Comparison of ENCODE assay signal across 9 cellular contexts in genomic region chr2:120109186-120110061, GRCh38.
DNase-seq lines count a peak whose midpoint lies in the region; ATAC-seq, FAIRE-seq and TF ChIP-seq lines count a peak whose summit lies in the region.
"Had no signal": no experiment of that assay in that cellular context is flagged by ENCODE, and none has a peak within 500 bp of the region (broad histone marks: within the 10 kb centered on the region; RNA-seq: fewer than 3 reads in every experiment).

No MANE protein-coding gene starts in this region.

- POLR2A ChIA-PET in activated CD4-positive, alpha-beta T cell treated with anti-CD3 and anti-CD28 coated beads, Interleukin-2, amount 10 ng/mL, durations not matched to agents 7 days and 5 days (lab: Charles Lee), result no interaction called here
- POLR2A ChIA-PET in endothelial cell of umbilical vein (lab: Charles Lee), result no interaction called here

- peaks cover 28% of the 10 kb centered on the region for H3K4me1 Mint-ChIP-seq in activated CD4-positive, alpha-beta T cell treated with anti-CD3 and anti-CD28 coated beads, Interleukin-2, amount 10 ng/mL, durations not matched to agents 7 days and 5 days
- peaks cover 18 to 21% of the 10 kb centered on the region in 2 donors for H3K4me1 Mint-ChIP-seq in natural killer cell

- intact Hi-C loops in endothelial cell of umbilical vein (cut with micrococcal nuclease) (loop anchor here (1.0 to 10.0 kb wide), 6 partner anchors 66 to 571 kb away; partner anchors contain the start of gene EPB41L5), natural killer cell (cut with micrococcal nuclease) (loop anchor here (1.0 to 5.0 kb wide), 2 partner anchors 68 to 204 kb away; no protein-coding TSS in a partner anchor)

- H3K4me3 ChIP-seq in endothelial cell of umbilical vein (replicated peaks in 1 of 3; ENCODE audit: insufficient read depth in 1 of 3, low read depth in 1 of 3, low read length in 3 of 3), result no peak overlapping the region

- H4K20me1 ChIP-seq in endothelial cell of umbilical vein (replicated peaks; ENCODE audit: control insufficient read depth, extremely low read depth, insufficient read depth, low read length), result no peaks in the 10 kb centered on the region

- no peak overlapping the region for H2AFZ ChIP-seq in endothelial cell of umbilical vein (ENCODE audit: low read depth, low read length)

- TF ChIP-seq CTCF in endothelial cell of umbilical vein (IDR thresholded peaks at IDR 0.05; ENCODE audit: extremely low read depth in 1 of 2, insufficient read depth in 1 of 2, low read depth in 1 of 2, low read length in 2 of 2) (peak; percentile 18 to 30), natural killer cell (IDR thresholded peaks at IDR 0.05) (no peak)

- dilution Hi-C loops in endothelial cell of umbilical vein (cut with MboI; ENCODE audit: extremely low pct_ligation_motif_present, low sequenced_read_pairs), result no loop called here

- no peaks in the 10 kb centered on the region for H3K36me3 Mint-ChIP-seq in activated CD4-positive, alpha-beta T cell treated with anti-CD3 and anti-CD28 coated beads, Interleukin-2, amount 10 ng/mL, durations not matched to agents 7 days and 5 days (ENCODE audit: low read depth)
- peaks cover under 1% of the 10 kb centered on the region for H3K36me3 Mint-ChIP-seq in natural killer cell

- peak overlapping the region; percentile 42 for H3K27ac Mint-ChIP-seq in activated CD4-positive, alpha-beta T cell treated with anti-CD3 and anti-CD28 coated beads, Interleukin-2, amount 10 ng/mL, durations not matched to agents 7 days and 5 days
- peak overlapping the region; percentile 6 to 21 for H3K27ac Mint-ChIP-seq in natural killer cell

- peak overlapping the region; percentile 28 for H3K4me3 Mint-ChIP-seq in activated CD4-positive, alpha-beta T cell treated with anti-CD3 and anti-CD28 coated beads, Interleukin-2, amount 10 ng/mL, durations not matched to agents 7 days and 5 days
- H3K4me3 Mint-ChIP-seq in natural killer cell, result peak overlapping the region; percentile 49

- H3K27me3 Mint-ChIP-seq in activated CD4-positive, alpha-beta T cell treated with anti-CD3 and anti-CD28 coated beads, Interleukin-2, amount 10 ng/mL, durations not matched to agents 7 days and 5 days, result peaks cover 4% of the 10 kb centered on the region
- peaks cover 7 to 12% of the 10 kb centered on the region in 2 donors for H3K27me3 Mint-ChIP-seq in natural killer cell (ENCODE audit: low read depth in 2 of 2)

- no peak for TF ChIP-seq POLR2A in endothelial cell of umbilical vein (IDR thresholded peaks at IDR 0.05; ENCODE audit: low read depth, low read length)

- ATAC-seq in natural killer cell, result peak; percentile 48 to 82 (median 52)
- no peak for ATAC-seq in HG03039 (IDR thresholded peaks at IDR 0.05; ENCODE audit: unreplicated experiment)

- peak; percentile 36 for DNase-seq in activated CD4-positive, alpha-beta T cell treated with anti-CD3 and anti-CD28 coated beads, Interleukin-2, amount 10 ng/mL, durations not matched to agents 7 days and 5 days
- no peak for DNase-seq in activated CD4-positive, alpha-beta T cell treated with anti-CD3 and anti-CD28 coated beads for 1 hour
- DNase-seq in HT1080 (ENCODE audit: low read depth), result peak; percentile 84
- DNase-seq in SIG-M5 (lab: John Stamatoyannopoulos, UW), result peak; percentile 83
- peak; percentile 64 for DNase-seq in endothelial cell of umbilical vein (ENCODE audit: low read depth, low spot score)
- DNase-seq in natural killer cell, result no peak
- DNase-seq in DMS114 treated with DMSO at 0.1 percent for 48 hours (lab: John Stamatoyannopoulos, UW; ENCODE audit: unreplicated experiment), result no peak

- H3K9me3 ChIP-seq in endothelial cell of umbilical vein (replicated peaks; ENCODE audit: control insufficient read depth, insufficient read depth, low read length), result no peaks in the 10 kb centered on the region

- H3K9me1 ChIP-seq in endothelial cell of umbilical vein (replicated peaks; ENCODE audit: control insufficient read depth, extremely low read depth, insufficient read depth, low read length), result no peaks in the 10 kb centered on the region

- CTCF ChIA-PET in activated CD4-positive, alpha-beta T cell treated with anti-CD3 and anti-CD28 coated beads, Interleukin-2, amount 10 ng/mL, durations not matched to agents 7 days and 5 days (lab: Charles Lee), result interaction anchor here (0.7 to 2.1 kb wide), 5 partner anchors 8 to 66 kb away, joined by 3 to 9 read pairs (median 5); no protein-coding TSS in a partner anchor
- CTCF ChIA-PET in endothelial cell of umbilical vein (lab: Charles Lee), result interaction anchor here (0.9 to 4.1 kb wide), 15 partner anchors 9 to 407 kb away, joined by 3 to 255 read pairs (median 4); partner anchors contain the start of gene EPB41L5

- no peaks in the 10 kb centered on the region for H3K36me3 ChIP-seq in endothelial cell of umbilical vein (ENCODE audit: control insufficient read depth in 2 of 2, extremely low read depth in 1 of 2, insufficient read depth in 2 of 2, low read length in 2 of 2)

- no peaks in the 10 kb centered on the region for H3K79me2 ChIP-seq in endothelial cell of umbilical vein (ENCODE audit: control insufficient read depth, insufficient read depth, low read length)

- peaks cover 2% of the 10 kb centered on the region for H3K9me3 Mint-ChIP-seq in activated CD4-positive, alpha-beta T cell treated with anti-CD3 and anti-CD28 coated beads, Interleukin-2, amount 10 ng/mL, durations not matched to agents 7 days and 5 days
- H3K9me3 Mint-ChIP-seq in natural killer cell, result peaks cover 0 to 5% of the 10 kb centered on the region in 2 donors

- no TSS peak for BruUV-seq in endothelial cell of umbilical vein (replicated peaks; lab: Mats Ljungman, UMichigan)

- no peak overlapping the region for H3K9ac ChIP-seq in endothelial cell of umbilical vein (replicated peaks; ENCODE audit: extremely low read depth, insufficient read depth, low read length)

- no peak overlapping the region for H3K27ac ChIP-seq in endothelial cell of umbilical vein (ENCODE audit: insufficient read depth, low read depth, low read length)

- H3K27me3 ChIP-seq in endothelial cell of umbilical vein (ENCODE audit: control insufficient read depth in 2 of 2, insufficient read depth in 2 of 2, low read length in 2 of 2), result no peaks in the 10 kb centered on the region

- peak overlapping the region; percentile 71 for H3K4me2 ChIP-seq in endothelial cell of umbilical vein (ENCODE audit: insufficient read depth, low read length)

- FAIRE-seq in endothelial cell of umbilical vein (lab: Jason Lieb, UNC), result peak; percentile 66
- FAIRE-seq: colon had no signal

- H3K4me1 ChIP-seq in endothelial cell of umbilical vein (ENCODE audit: control insufficient read depth, extremely low read depth, insufficient read depth, low read length), result peaks cover 26% of the 10 kb centered on the region

TF ChIP-seq in endothelial cell of umbilical vein, 7 proteins besides CTCF, POLR2A, EP300 and RAD21:
- TF ChIP-seq POLR2AphosphoS5 (IDR thresholded peaks at IDR 0.05; ENCODE audit: insufficient read depth, low read depth, low read length) (peak; percentile 44), MYC (IDR thresholded peaks at IDR 0.05; ENCODE audit: low read depth, low read length) (no peak), JUN (IDR thresholded peaks at IDR 0.05; ENCODE audit: borderline replicate concordance, insufficient read depth, insufficient read length, low read depth) (no peak), FOS (IDR thresholded peaks at IDR 0.05; ENCODE audit: borderline replicate concordance, insufficient read depth, low read length) (no peak), EZH2 (IDR thresholded peaks at IDR 0.05; ENCODE audit: borderline replicate concordance, low read depth, low read length, severe bottlenecking) (no peak), GATA2 (IDR thresholded peaks at IDR 0.05; ENCODE audit: insufficient read depth, insufficient read length, low read depth, low read length) (peak; percentile 72)
- TF ChIP-seq, protein P1, sequence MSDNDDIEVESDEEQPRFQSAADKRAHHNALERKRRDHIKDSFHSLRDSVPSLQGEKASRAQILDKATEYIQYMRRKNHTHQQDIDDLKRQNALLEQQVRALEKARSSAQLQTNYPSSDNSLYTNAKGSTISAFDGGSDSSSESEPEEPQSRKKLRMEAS (IDR thresholded peaks at IDR 0.05; ENCODE audit: insufficient read depth, insufficient read length), result no peak

Comparison
In these comparisons a context has a peak if more than half of its experiments do, and no peak if none do; other contexts are left out.
1. DNase-seq: peak in activated CD4-positive, alpha-beta T cell treated with anti-CD3 and anti-CD28 coated beads, Interleukin-2, amount 10 ng/mL, durations not matched to agents 7 days and 5 days (single experiment), HT1080 (single experiment), SIG-M5 (single experiment) and endothelial cell of umbilical vein (single experiment); none in activated CD4-positive, alpha-beta T cell treated with anti-CD3 and anti-CD28 coated beads for 1 hour (single experiment), natural killer cell (single experiment) and DMS114 treated with DMSO at 0.1 percent for 48 hours (single experiment).